18 cellular contexts compared by ENCODE assay signal in genomic region chr21:41345934-41346685, GRCh38.
A peak's percentile ranks its signal among the peaks of the same experiment; 100 is the strongest.
DNase-seq lines count a peak whose midpoint lies in the region; ATAC-seq and TF ChIP-seq lines count a peak whose summit lies in the region.
"Had no signal": no experiment of that assay in that cellular context is flagged by ENCODE, and none has a peak within 500 bp of the region (broad histone marks: within the 10 kb centered on the region; RNA-seq: fewer than 3 reads in every experiment).

No MANE protein-coding gene starts in this region.

- H3K4me3 ChIP-seq in mucosa of stomach (ENCODE audit: low read length): no peak overlapping the region
- H3K4me3 ChIP-seq: GM23248, HAP-1, Peyer's patch had no signal

- peak overlapping the region; percentile 40 for H3K9ac ChIP-seq in mucosa of stomach (ENCODE audit: low read length)
- H3K9ac ChIP-seq: GM23248 had no signal

- H3K9me3 ChIP-seq in mucosa of stomach (ENCODE audit: control insufficient read depth, low read length): no peaks in the 10 kb centered on the region
- H3K9me3 ChIP-seq: HAP-1, Peyer's patch had no signal

- no peak for ATAC-seq in HG03432 (IDR thresholded peaks at IDR 0.05; ENCODE audit: unreplicated experiment)

- H3K36me3 ChIP-seq in mucosa of stomach (ENCODE audit: control insufficient read depth, insufficient read depth, low read length): no peaks in the 10 kb centered on the region
- H3K36me3 ChIP-seq: HAP-1 had no signal

- DNase-seq in LoVo (ENCODE audit: low spot score) (peak; percentile 9), NCI-H2227 treated with DMSO at 0.1 percent for 48 hours (lab: John Stamatoyannopoulos, UW) (no peak), kidney tubule cell (ENCODE audit: low spot score) (no peak)
- DNase-seq in activated CD4-positive, alpha-beta T cell treated with anti-CD3 and anti-CD28 coated beads, Interleukin-2, amount 50 U/mL, for 48 hours: no peak
- DNase-seq: GM23248, KG1, NCI-H1694, NCI-H2081, NCI-H2171, NCI-H524 treated with DMSO at 0.1 percent for 48 hours, NCI-H82, Peyer's patch, Right ventricle myocardium superior had no signal

- H3K27ac ChIP-seq in C4-2B: peak overlapping the region; percentile 28
- peak overlapping the region; percentile 77 for H3K27ac ChIP-seq in VCaP
- H3K27ac ChIP-seq: GM23248, Peyer's patch had no signal

- peaks cover 26% of the 10 kb centered on the region for H3K4me1 ChIP-seq in mucosa of stomach (ENCODE audit: control insufficient read depth, insufficient read depth, low read length)
- H3K4me1 ChIP-seq: HAP-1, Peyer's patch had no signal

- no peaks in the 10 kb centered on the region for H3K27me3 ChIP-seq in mucosa of stomach (ENCODE audit: control insufficient read depth, insufficient read depth, low read length)
- H3K27me3 ChIP-seq: Peyer's patch had no signal

- TF ChIP-seq CTCF in C4-2B (conservative IDR thresholded peaks at IDR 0.05) (no peak), VCaP (conservative IDR thresholded peaks at IDR 0.05) (no peak)
